In genomic region chr6:114058435-114058834, GRCh38 we compare ENCODE assay signal across 26 cellular contexts.
"Had no signal": no experiment of that assay in that cellular context is flagged by ENCODE, and none has a peak within 500 bp of the region (broad histone marks: within the 10 kb centered on the region; RNA-seq: fewer than 3 reads in every experiment).

No MANE protein-coding gene starts in this region.

- H3K4me1 ChIP-seq: breast epithelium, esophagus squamous epithelium, stomach, suprapubic skin, tibial nerve, vagina had no signal

- H3K9me3 ChIP-seq: breast epithelium, esophagus squamous epithelium, gastrocnemius medialis, stomach, suprapubic skin, tibial nerve, vagina had no signal

- H3K4me3 ChIP-seq: breast epithelium, coronary artery, esophagus squamous epithelium, gastrocnemius medialis, stomach, suprapubic skin, tibial nerve, vagina had no signal

- H3K9me3 Mint-ChIP-seq: activated B cell treated with CpG ODN at 0.5 μM for 24 hours; activated naive CD8-positive, alpha-beta T cell treated with anti-CD3 and anti-CD28 coated beads for 36 hours; naive B cell; neural crest cell; stimulated activated effector memory CD8-positive, alpha-beta T cell treated with anti-CD3 and anti-CD28 coated beads, Interleukin-12 subunit alpha, Interleukin-12 subunit beta, amount 100 ng/mL, for 72 hours had no signal

- ATAC-seq: activated CD4-positive, alpha-beta T cell treated with anti-CD3 and anti-CD28 coated beads for 36 hours; gastrocnemius medialis; sciatic nerve; stimulated activated effector memory CD8-positive, alpha-beta T cell treated with anti-CD3 and anti-CD28 coated beads, Interleukin-12 subunit alpha, Interleukin-12 subunit beta, amount 100 ng/mL, for 72 hours had no signal

- H3K4me1 Mint-ChIP-seq: activated CD4-positive, alpha-beta T cell treated with anti-CD3 and anti-CD28 coated beads for 36 hours; activated naive CD8-positive, alpha-beta T cell treated with anti-CD3 and anti-CD28 coated beads for 36 hours; naive B cell; neural crest cell; stimulated activated effector memory CD8-positive, alpha-beta T cell treated with anti-CD3 and anti-CD28 coated beads, Interleukin-12 subunit alpha, Interleukin-12 subunit beta, amount 100 ng/mL, for 72 hours had no signal

- H3K27ac Mint-ChIP-seq: activated B cell treated with CpG ODN at 0.5 μM for 24 hours; activated CD4-positive, alpha-beta T cell treated with anti-CD3 and anti-CD28 coated beads for 36 hours; activated naive CD8-positive, alpha-beta T cell treated with anti-CD3 and anti-CD28 coated beads for 36 hours; naive B cell; stimulated activated effector memory CD8-positive, alpha-beta T cell treated with anti-CD3 and anti-CD28 coated beads, Interleukin-12 subunit alpha, Interleukin-12 subunit beta, amount 100 ng/mL, for 72 hours had no signal

- H3K4me3 Mint-ChIP-seq: activated B cell treated with CpG ODN at 0.5 μM for 24 hours; activated CD4-positive, alpha-beta T cell treated with anti-CD3 and anti-CD28 coated beads for 36 hours; activated naive CD8-positive, alpha-beta T cell treated with anti-CD3 and anti-CD28 coated beads for 36 hours; naive B cell; neural crest cell; stimulated activated effector memory CD8-positive, alpha-beta T cell treated with anti-CD3 and anti-CD28 coated beads, Interleukin-12 subunit alpha, Interleukin-12 subunit beta, amount 100 ng/mL, for 72 hours had no signal

- H3K36me3 Mint-ChIP-seq: activated naive CD8-positive, alpha-beta T cell treated with anti-CD3 and anti-CD28 coated beads for 36 hours; naive B cell; stimulated activated effector memory CD8-positive, alpha-beta T cell treated with anti-CD3 and anti-CD28 coated beads, Interleukin-12 subunit alpha, Interleukin-12 subunit beta, amount 100 ng/mL, for 72 hours had no signal

- H3K27me3 ChIP-seq: breast epithelium, esophagus squamous epithelium, gastrocnemius medialis, stomach, suprapubic skin, tibial nerve, vagina had no signal

- DNase-seq: activated B cell treated with CpG ODN at 0.5 μM for 24 hours; activated CD4-positive, alpha-beta T cell treated with anti-CD3 and anti-CD28 coated beads for 36 hours; activated CD4-positive, alpha-beta T cell treated with anti-CD3 and anti-CD28 coated beads, Interleukin-2, amount 50 U/mL, for 4 hours; activated CD8-positive, alpha-beta memory T cell treated with anti-CD3 and anti-CD28 coated beads, Interleukin-2, amount 50 U/mL, for 48 hours; activated naive CD4-positive, alpha-beta T cell treated with Interleukin-2 at 50 U/mL for 16 hours; activated naive CD8-positive, alpha-beta T cell treated with anti-CD3 and anti-CD28 coated beads for 36 hours; activated T-cell treated with anti-CD3 and anti-CD28 coated beads, Interleukin-2, amount 50 U/mL, for 48 hours; amniotic stem cell; cerebellar nuclear complex; esophagus squamous epithelium; gastrocnemius medialis; head of caudate nucleus; hypothalamus; mesenchymal stem cell; naive B cell; small intestine; stimulated activated CD4-positive, alpha-beta T cell treated with anti-CD3 and anti-CD28 coated beads, Interleukin-2, amount 100 ng/mL, for 24 hours; stomach had no signal

- H3K27ac ChIP-seq: breast epithelium, coronary artery, esophagus squamous epithelium, gastrocnemius medialis, stomach, suprapubic skin, tibial nerve, vagina had no signal

- H3K36me3 ChIP-seq: breast epithelium, esophagus squamous epithelium, gastrocnemius medialis, stomach, suprapubic skin, tibial nerve, vagina had no signal
